Comparison of ENCODE assay signal across 22 cellular contexts in genomic region chrX:97155809-97156208, GRCh38.
"Had no signal": no experiment of that assay in that cellular context is flagged by ENCODE, and none has a peak within 500 bp of the region (broad histone marks: within the 10 kb centered on the region; RNA-seq: fewer than 3 reads in every experiment).

No MANE protein-coding gene starts in this region.

- H3K9me3 ChIP-seq: heart left ventricle, mucosa of descending colon, ovary, tibial artery, upper lobe of left lung, uterus had no signal

- H3K4me3 ChIP-seq: dorsolateral prefrontal cortex, heart left ventricle, mucosa of descending colon, neural progenitor cell, ovary, tibial artery, upper lobe of left lung, uterus had no signal

- ATAC-seq: esophagus mucosa; heart left ventricle; left lobe of liver; mucosa of descending colon; naive thymus-derived CD8-positive, alpha-beta T cell; right cardiac atrium; stimulated activated naive CD8-positive, alpha-beta T cell treated with anti-CD3 and anti-CD28 coated beads, Interleukin-15, Interleukin-2, amounts not matched to agents 100 U/mL and 50 U/mL, for 24 hours had no signal

- H3K4me1 ChIP-seq: tibial artery, upper lobe of left lung, uterus had no signal

- H3K4me3 Mint-ChIP-seq: naive thymus-derived CD8-positive, alpha-beta T cell; neural progenitor cell had no signal

- H3K36me3 ChIP-seq: heart left ventricle, neural progenitor cell, ovary, tibial artery, upper lobe of left lung, uterus had no signal

- H3K27me3 ChIP-seq: heart left ventricle, neural progenitor cell, ovary, tibial artery, upper lobe of left lung, uterus had no signal

- H3K9me3 Mint-ChIP-seq: neural progenitor cell had no signal

- H3K27me3 Mint-ChIP-seq: naive thymus-derived CD8-positive, alpha-beta T cell; progenitor cell of endocrine pancreas had no signal

- DNase-seq: cortex of kidney; dorsolateral prefrontal cortex; effector CD8-positive, alpha-beta T cell; heart left ventricle; hypothalamus; islet precursor cell; mammary epithelial cell; mucosa of descending colon; naive thymus-derived CD8-positive, alpha-beta T cell; nucleus accumbens; ovary; right cardiac atrium; small intestine; stimulated activated CD4-positive, alpha-beta T cell treated with anti-CD3 and anti-CD28 coated beads, Interleukin-12 subunit alpha, Interleukin-12 subunit beta, amount 100 ng/mL, for 4 hours; stimulated activated naive CD8-positive, alpha-beta T cell treated with anti-CD3 and anti-CD28 coated beads, Interleukin-15, Interleukin-2, amounts not matched to agents 100 U/mL and 50 U/mL, for 24 hours; tibial artery; upper lobe of left lung; uterus had no signal

- H3K27ac Mint-ChIP-seq: neural progenitor cell, progenitor cell of endocrine pancreas had no signal

- H3K27ac ChIP-seq: dorsolateral prefrontal cortex, heart left ventricle, neural progenitor cell, ovary, tibial artery, upper lobe of left lung, uterus had no signal
